Comparison of ENCODE assay signal across 19 cellular contexts in the genomic region with DNA sequence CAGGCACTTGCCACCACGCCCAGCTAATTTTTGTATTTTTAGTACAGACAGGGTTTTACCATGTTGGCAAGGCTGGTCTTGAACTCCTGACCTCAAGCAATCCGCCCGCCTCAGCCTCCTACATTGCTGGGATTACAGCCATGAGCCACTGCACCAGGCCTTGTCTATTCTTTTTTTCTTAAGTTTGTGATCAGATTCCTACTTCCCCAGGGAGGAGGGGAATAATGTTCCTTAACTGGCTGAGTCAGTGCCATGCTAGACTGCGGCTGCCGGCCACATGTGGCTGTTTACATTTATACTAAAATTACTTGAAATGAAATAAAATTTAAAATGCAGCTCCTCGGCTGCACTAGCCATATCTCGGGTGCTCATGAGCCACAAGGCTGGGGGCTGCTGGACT. TPM values are rescaled to one million over a fixed set of nuclear protein-coding genes. Genes with fewer than 3 reads are reported as not detected.
DNase-seq lines count a peak whose midpoint lies in the region; ATAC-seq lines count a peak whose summit lies in the region.
"Had no signal": no experiment of that assay in that cellular context is flagged by ENCODE, and none has a peak within 500 bp of the region (broad histone marks: within the 10 kb centered on the region; RNA-seq: fewer than 3 reads in every experiment).

No MANE protein-coding gene starts in this region.

- H3K4me3 ChIP-seq in skeletal muscle cell (ENCODE audit: low read depth, low read length), result no peak overlapping the region
- H3K4me3 ChIP-seq: GM12878, SK-N-MC, transverse colon had no signal

- ATAC-seq in esophagus mucosa, result no peak
- ATAC-seq: GM12878, HCT116 had no signal

- intact Hi-C loops in dendritic cell treated with granulocyte-macrophage colony-stimulating factor and Interleukin-4, amounts not matched to agents 40 ng/mL and 50 ng/mL, for 4 days (cut with micrococcal nuclease), result no loop called here

- H3K4me1 Mint-ChIP-seq in dendritic cell treated with granulocyte-macrophage colony-stimulating factor and Interleukin-4, amounts not matched to agents 40 ng/mL and 50 ng/mL, for 4 days (ENCODE audit: low read depth), result peaks cover 54% of the 10 kb centered on the region

- no peaks in the 10 kb centered on the region for H3K9me3 Mint-ChIP-seq in dendritic cell treated with granulocyte-macrophage colony-stimulating factor and Interleukin-4, amounts not matched to agents 40 ng/mL and 50 ng/mL, for 4 days
- H3K9me3 Mint-ChIP-seq: nephron progenitor cell had no signal

- H3K27me3 Mint-ChIP-seq in dendritic cell treated with granulocyte-macrophage colony-stimulating factor and Interleukin-4, amounts not matched to agents 40 ng/mL and 50 ng/mL, for 4 days, result no peaks in the 10 kb centered on the region

- DNase-seq in AG20443 (ENCODE audit: low spot score), result peak; percentile 69
- peak; percentile 54 for DNase-seq in M059J (ENCODE audit: low read depth)
- peak; percentile 44 for DNase-seq in skeletal muscle cell (ENCODE audit: low read depth)
- no peak for DNase-seq in amygdala (lab: John Stamatoyannopoulos, UW)
- no peak for DNase-seq in stimulated activated CD4-positive, alpha-beta T cell treated with anti-CD3 and anti-CD28 coated beads, Interleukin-2, amount 100 ng/mL, for 24 hours
- DNase-seq in HuH-7 (ENCODE audit: low spot score), result no peak
- DNase-seq: anterior cingulate cortex; C1 segment of cervical spinal cord; DMS79; effector CD4-positive, alpha-beta T cell; NCI-H1417 treated with DMSO at 0.1 percent for 48 hours; NCI-H446 treated with DMSO at 0.1 percent for 48 hours; nephron progenitor cell; transverse colon had no signal

- H3K27ac Mint-ChIP-seq in dendritic cell treated with granulocyte-macrophage colony-stimulating factor and Interleukin-4, amounts not matched to agents 40 ng/mL and 50 ng/mL, for 4 days, result peak overlapping the region; percentile 73
- H3K27ac Mint-ChIP-seq: nephron progenitor cell had no signal

- peaks cover 90% of the 10 kb centered on the region for H3K36me3 Mint-ChIP-seq in dendritic cell treated with granulocyte-macrophage colony-stimulating factor and Interleukin-4, amounts not matched to agents 40 ng/mL and 50 ng/mL, for 4 days (ENCODE audit: low read depth)

- no peak overlapping the region for H3K4me3 Mint-ChIP-seq in dendritic cell treated with granulocyte-macrophage colony-stimulating factor and Interleukin-4, amounts not matched to agents 40 ng/mL and 50 ng/mL, for 4 days
- H3K4me3 Mint-ChIP-seq: nephron progenitor cell had no signal

RNA-seq across cellular contexts. Expression of gene USP36, which starts 27.8 kb away (rescaled TPM):
- 18.4 and 26.1 TPM in 2 replicates for total RNA-seq in M059J (2014; rRNA removed; shearing (Covaris generic))
- 26.4 TPM for total RNA-seq in esophagus mucosa

RNA-seq across cellular contexts. Expression of gene CEP295NL, which starts 34.6 kb away (rescaled TPM):
- 0.12 and 1.6 TPM in 2 replicates for total RNA-seq in M059J (2014; rRNA removed; shearing (Covaris generic))
- total RNA-seq in esophagus mucosa, result 1.7 TPM
- total RNA-seq: GM12878 had no signal

RNA-seq across cellular contexts. Expression of gene TIMP2, which starts 56.8 kb away (rescaled TPM):
- 213 and 289 TPM in 2 replicates for total RNA-seq in M059J (2014; rRNA removed; shearing (Covaris generic))
- 16.1 TPM for total RNA-seq in esophagus mucosa

Comparison
In these comparisons a context has a peak if more than half of its experiments do, and no peak if none do; other contexts are left out.
1. DNase-seq: peak in AG20443 (single experiment), M059J (single experiment) and skeletal muscle cell (single experiment); none in amygdala (0 of 56), stimulated activated CD4-positive, alpha-beta T cell treated with anti-CD3 and anti-CD28 coated beads, Interleukin-2, amount 100 ng/mL, for 24 hours (0 of 2) and HuH-7 (single experiment).
2. RNA of gene TIMP2, which starts 56.8 kb away (total RNA-seq): 213 to 289 TPM in M059J; 16.1 TPM in esophagus mucosa (single experiment); every median in the first group is over 10 times any median in the second.